ENCODE assay signal across 24 cellular contexts in the genomic region with DNA sequence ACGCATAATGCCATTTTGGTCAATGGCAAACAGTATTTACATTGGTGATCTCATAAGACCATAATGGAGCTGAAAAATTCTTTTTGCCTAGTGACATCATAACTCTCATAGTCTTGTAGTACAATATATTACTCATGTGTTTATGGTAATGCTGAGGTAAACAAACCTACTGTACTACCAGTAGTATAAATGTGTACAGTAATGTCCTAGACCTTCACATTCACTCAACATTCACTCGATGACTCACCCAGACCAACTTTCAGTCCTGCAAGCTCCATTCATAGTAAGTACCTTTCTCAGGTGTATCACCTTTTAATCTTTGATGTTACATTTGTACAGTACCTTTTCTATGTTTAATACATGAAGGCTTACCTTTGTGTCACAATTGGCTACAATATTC.
"Had no signal": no experiment of that assay in that cellular context is flagged by ENCODE, and none has a peak within 500 bp of the region (broad histone marks: within the 10 kb centered on the region; RNA-seq: fewer than 3 reads in every experiment).

No MANE protein-coding gene starts in this region.

- H3K27me3 ChIP-seq: esophagus muscularis mucosa, right lobe of liver, suprapubic skin, thyroid gland, upper lobe of left lung, uterus had no signal

- DNase-seq: cortex of kidney; dorsolateral prefrontal cortex; effector CD8-positive, alpha-beta T cell; glutamatergic neuron; immature natural killer cell; left colon; left ventricle myocardium superior; naive thymus-derived CD4-positive, alpha-beta T cell; nephron progenitor cell; retina; right lobe of liver; stimulated activated CD4-positive, alpha-beta T cell treated with anti-CD3 and anti-CD28 coated beads, Interleukin-4, amount 100 ng/mL, for 1 hour; stimulated activated CD8-positive, alpha-beta memory T cell treated with anti-CD3 and anti-CD28 coated beads, Interleukin-4, amount 100 ng/mL, for 48 hours; stimulated activated naive CD8-positive, alpha-beta T cell treated with anti-CD3 and anti-CD28 coated beads, Interleukin-15, Interleukin-2, amounts not matched to agents 100 U/mL and 50 U/mL, for 24 hours; thyroid gland; upper lobe of left lung; uterus had no signal

- H3K4me1 ChIP-seq: gastroesophageal sphincter, parathyroid adenoma, prostate gland, right lobe of liver, thyroid gland, upper lobe of left lung, uterus had no signal

- H3K36me3 ChIP-seq: esophagus muscularis mucosa, gastroesophageal sphincter, prostate gland, right lobe of liver, suprapubic skin, thyroid gland, upper lobe of left lung, uterus had no signal

- H3K27ac ChIP-seq: dorsolateral prefrontal cortex, esophagus muscularis mucosa, gastroesophageal sphincter, parathyroid adenoma, prostate gland, right lobe of liver, suprapubic skin, thyroid gland, upper lobe of left lung, uterus had no signal

- ATAC-seq: gastroesophageal sphincter; left colon; left ventricle myocardium superior; naive thymus-derived CD4-positive, alpha-beta T cell; stimulated activated effector memory CD8-positive, alpha-beta T cell treated with anti-CD3 and anti-CD28 coated beads, Interleukin-12 subunit alpha, Interleukin-12 subunit beta, amount 100 ng/mL, for 72 hours; stimulated activated naive CD8-positive, alpha-beta T cell treated with anti-CD3 and anti-CD28 coated beads, Interleukin-15, Interleukin-2, amounts not matched to agents 100 U/mL and 50 U/mL, for 24 hours had no signal

- H2AFZ ChIP-seq: parathyroid adenoma had no signal

- H3K36me3 Mint-ChIP-seq: immature natural killer cell; naive thymus-derived CD4-positive, alpha-beta T cell; stimulated activated effector memory CD8-positive, alpha-beta T cell treated with anti-CD3 and anti-CD28 coated beads, Interleukin-12 subunit alpha, Interleukin-12 subunit beta, amount 100 ng/mL, for 72 hours had no signal

- H3K79me2 ChIP-seq: parathyroid adenoma had no signal

- H3K27ac Mint-ChIP-seq: immature natural killer cell; naive thymus-derived CD4-positive, alpha-beta T cell; nephron progenitor cell; stimulated activated effector memory CD8-positive, alpha-beta T cell treated with anti-CD3 and anti-CD28 coated beads, Interleukin-12 subunit alpha, Interleukin-12 subunit beta, amount 100 ng/mL, for 72 hours had no signal

- H3K4me1 Mint-ChIP-seq: immature natural killer cell; naive thymus-derived CD4-positive, alpha-beta T cell; stimulated activated effector memory CD8-positive, alpha-beta T cell treated with anti-CD3 and anti-CD28 coated beads, Interleukin-12 subunit alpha, Interleukin-12 subunit beta, amount 100 ng/mL, for 72 hours had no signal

- H3K4me3 ChIP-seq: dorsolateral prefrontal cortex, esophagus muscularis mucosa, gastroesophageal sphincter, lung, prostate gland, right lobe of liver, suprapubic skin, thyroid gland, upper lobe of left lung, uterus had no signal

- H3K9me3 Mint-ChIP-seq: nephron progenitor cell had no signal

- H3K4me3 Mint-ChIP-seq: immature natural killer cell; naive thymus-derived CD4-positive, alpha-beta T cell; nephron progenitor cell; stimulated activated effector memory CD8-positive, alpha-beta T cell treated with anti-CD3 and anti-CD28 coated beads, Interleukin-12 subunit alpha, Interleukin-12 subunit beta, amount 100 ng/mL, for 72 hours had no signal

- H3K9me3 ChIP-seq: esophagus muscularis mucosa, gastroesophageal sphincter, prostate gland, right lobe of liver, suprapubic skin, thyroid gland, upper lobe of left lung, uterus had no signal
